ENCODE assay signal across 8 cellular contexts in the genomic region with DNA sequence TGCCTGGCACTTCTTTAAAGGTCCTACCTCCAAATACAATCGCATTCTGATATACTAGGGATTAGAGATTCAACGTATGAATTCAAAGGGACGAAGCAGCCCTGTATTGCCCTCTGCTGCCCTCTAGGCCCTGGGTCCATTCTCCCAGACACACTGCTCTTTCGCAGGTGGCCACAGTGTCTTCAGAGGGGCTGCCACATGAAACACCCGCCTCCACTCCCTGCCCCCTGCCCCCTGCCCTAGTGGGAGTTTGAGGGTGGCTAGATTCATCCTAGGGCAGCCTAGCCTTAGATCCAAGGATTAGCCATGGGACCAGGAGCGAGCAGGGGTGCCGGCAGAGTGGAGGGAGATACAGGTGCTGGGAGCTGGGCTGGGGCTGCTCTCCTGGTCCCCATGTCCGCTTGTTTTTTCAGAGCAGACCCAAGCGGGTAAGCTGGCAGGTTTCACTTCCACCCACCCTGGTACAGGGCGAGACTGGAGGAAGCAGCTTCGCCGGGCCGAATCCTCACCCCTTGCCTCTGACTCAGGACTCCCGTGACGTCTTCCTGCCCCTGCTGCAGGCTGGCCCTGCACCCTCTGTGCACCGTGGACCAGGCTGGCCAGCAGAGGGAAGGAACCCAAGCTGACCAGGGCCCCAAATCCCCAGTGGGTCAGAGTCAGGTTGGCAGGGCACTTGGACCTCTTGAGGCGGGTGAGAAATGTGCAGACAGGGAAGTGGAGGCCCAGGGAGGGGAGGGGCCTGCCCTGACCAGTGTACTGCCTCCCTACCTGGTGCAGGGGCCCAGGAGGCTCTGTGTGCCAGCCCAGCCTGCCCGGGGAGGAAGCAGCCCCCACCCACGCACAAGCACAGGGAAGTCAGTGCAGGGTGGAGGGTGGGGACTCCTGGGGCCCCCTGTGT. TPM values are rescaled to one million over a fixed set of nuclear protein-coding genes. Genes with fewer than 3 reads are reported as not detected.
A peak's percentile ranks its signal among the peaks of the same experiment; 100 is the strongest.
DNase-seq lines count a peak whose midpoint lies in the region; ATAC-seq and TF ChIP-seq lines count a peak whose summit lies in the region.

No MANE protein-coding gene starts in this region.

- peak; percentile 45 for DNase-seq in Calu3
- peak; percentile 59 for DNase-seq in UCSD-AML1 (lab: John Stamatoyannopoulos, UW; ENCODE audit: unreplicated experiment)
- DNase-seq in naive B cell = peak; percentile 91
- peak; percentile 52 for DNase-seq in testis
- DNase-seq in OCI-M2 (lab: John Stamatoyannopoulos, UW; ENCODE audit: unreplicated experiment) = no peak
- no peak for DNase-seq in HCEC 1CT

- H3K9me3 ChIP-seq in duodenal mucosa (ENCODE audit: control insufficient read depth in 1 of 2, low read length in 2 of 2) (no peaks in the 10 kb centered on the region), testis (no peaks in the 10 kb centered on the region)

- TF ChIP-seq POLR2A in testis (IDR thresholded peaks at IDR 0.05) = no peak

- H3K9me3 Mint-ChIP-seq in Calu3 (ENCODE audit: low read depth, unreplicated experiment) (no peaks in the 10 kb centered on the region), naive B cell (peaks cover 0 to 3% (median 0%) of the 10 kb centered on the region in 7 donors)

- H3K4me3 Mint-ChIP-seq in Calu3 (ENCODE audit: low read depth, unreplicated experiment) (no peak overlapping the region), naive B cell (peak overlapping the region; percentile 78 to 94 (median 90))

- H3K27me3 Mint-ChIP-seq in Calu3 (ENCODE audit: unreplicated experiment) = no peaks in the 10 kb centered on the region
- H3K27me3 Mint-ChIP-seq in naive B cell = no peaks in the 10 kb centered on the region

- BruUV-seq in Calu3 (replicated peaks; lab: Mats Ljungman, UMichigan) = no TSS peak

- H3K4me1 ChIP-seq in duodenal mucosa (ENCODE audit: control insufficient read depth in 1 of 2, insufficient read depth in 2 of 2, low read length in 2 of 2) (peaks cover 16 to 18% of the 10 kb centered on the region in 2 donors), testis (peaks cover 6% of the 10 kb centered on the region)

- peak overlapping the region in 1 of 2 donors; percentile 24 for H3K9ac ChIP-seq in duodenal mucosa (ENCODE audit: low read depth in 1 of 2, low read length in 2 of 2)

- H3K4me1 Mint-ChIP-seq in Calu3 (ENCODE audit: low read depth, unreplicated experiment) (peaks cover 20% of the 10 kb centered on the region), naive B cell (peaks cover 36 to 66% (median 52%) of the 10 kb centered on the region in 3 donors)

- H3K36me3 ChIP-seq in duodenal mucosa (ENCODE audit: control insufficient read depth in 1 of 2, insufficient read depth in 2 of 2, low read length in 2 of 2) (peaks cover 0 to 9% of the 10 kb centered on the region in 2 donors), testis (ENCODE audit: low read depth, missing control alignments) (no peaks in the 10 kb centered on the region)

- H3K4me3 ChIP-seq in duodenal mucosa (ENCODE audit: low read depth in 1 of 2, low read length in 2 of 2) (no peak overlapping the region), testis (no peak overlapping the region)

- H3K27me3 ChIP-seq in duodenal mucosa (ENCODE audit: control insufficient read depth in 1 of 2, insufficient read depth in 2 of 2, low read length in 2 of 2) (no peaks in the 10 kb centered on the region), testis (no peaks in the 10 kb centered on the region)

- CTCF ChIA-PET in Calu3 (lab: Charles Lee) = no interaction called here

- H3K27ac ChIP-seq in duodenal mucosa (ENCODE audit: low read depth, low read length) (peak overlapping the region; percentile 39), testis (no peak overlapping the region)

- no peak overlapping the region for H3K27ac Mint-ChIP-seq in Calu3 (ENCODE audit: unreplicated experiment)
- H3K27ac Mint-ChIP-seq in naive B cell = peak overlapping the region; percentile 97 to 100 (median 98)

- intact Hi-C loops in Calu3 (cut with micrococcal nuclease; ENCODE audit: unreplicated experiment) (loop anchor here (5.0 kb wide), 2 partner anchors 45 to 770 kb away; no protein-coding TSS in a partner anchor), testis (cut with DNase I; ENCODE audit: low total_unique reads) (loop anchor here (10.0 kb wide), 2 partner anchors 82 to 232 kb away; no protein-coding TSS in a partner anchor)

- WGBS in testis, 2 donors = 54 to 73% methylated on average over 8 to 19 of the region's 19 CpGs

- peak; percentile 35 for ATAC-seq in HG03175 (IDR thresholded peaks at IDR 0.05; ENCODE audit: unreplicated experiment)
- peak; percentile 78 to 80 for ATAC-seq in naive B cell (ENCODE audit: low read depth in 2 of 2)

- TF ChIP-seq CTCF in Calu3 (IDR thresholded peaks at IDR 0.05; ENCODE audit: unreplicated experiment) = peak; percentile 42
- TF ChIP-seq CTCF in testis (IDR thresholded peaks at IDR 0.05) = peak in 1 of 3 experiments; percentile 12

- H3K36me3 Mint-ChIP-seq in Calu3 (ENCODE audit: insufficient read depth, unreplicated experiment) (peaks cover 41% of the 10 kb centered on the region), naive B cell (no peaks in the 10 kb centered on the region)

RNA-seq across cellular contexts. Expression of a gene that starts 28.4 kb away (rescaled TPM):
- total RNA-seq in Calu3 (2022) (0.73 and 0.85 TPM in 2 replicates), testis (10 to 100 TPM; 22.0 to 35.2 TPM)
- polyA plus RNA-seq in naive B cell (ENCODE audit: low read depth in 6 of 6) (1 to 10 TPM; 1.2 to 6.3 (median 2.1) TPM), testis (ENCODE audit: insufficient read depth, low read depth, low replicate concordance) (37.8 TPM)

RNA-seq across cellular contexts. Expression of a gene that starts 47.5 kb away (rescaled TPM):
- total RNA-seq in Calu3 (2022) (88.4 and 93.0 TPM in 2 replicates), testis (10 to 100 TPM; 34.3 to 49.6 TPM)
- polyA plus RNA-seq in naive B cell (ENCODE audit: low read depth in 6 of 6) (10 to 100 TPM; 56.1 to 76.6 (median 64.0) TPM), testis (ENCODE audit: insufficient read depth, low read depth, low replicate concordance) (42.1 TPM)

RNA-seq across cellular contexts. Expression of a gene that starts 52.8 kb away (rescaled TPM):
- 49.1 and 50.0 TPM in 2 replicates for total RNA-seq in Calu3 (2022)
- polyA plus RNA-seq in naive B cell (ENCODE audit: low read depth in 6 of 6) = 10 to 100 TPM; 15.4 to 24.9 (median 18.8) TPM
- total RNA-seq in testis = 10 to 100 TPM; 66.2 to 68.0 TPM
- polyA plus RNA-seq in testis (ENCODE audit: insufficient read depth, low read depth, low replicate concordance) = 65.7 TPM

Comparison
In these comparisons a context has a peak if more than half of its experiments do, and no peak if none do; other contexts are left out.
1. DNase-seq: peak in Calu3 (single experiment), UCSD-AML1 (single experiment), naive B cell (single experiment) and testis (single experiment); none in OCI-M2 (single experiment) and HCEC 1CT (single experiment).
2. RNA of a gene that starts 28.4 kb away (total RNA-seq): 22.0 to 35.2 TPM in testis; 0.73 to 0.85 TPM in Calu3; every median in the first group is over 10 times any median in the second.